12 cellular contexts compared by ENCODE assay signal in genomic region chr1:59672851-59673574, GRCh38.
DNase-seq lines count a peak whose midpoint lies in the region; ATAC-seq and TF ChIP-seq lines count a peak whose summit lies in the region.
"Had no signal": no experiment of that assay in that cellular context is flagged by ENCODE, and none has a peak within 500 bp of the region (broad histone marks: within the 10 kb centered on the region; RNA-seq: fewer than 3 reads in every experiment).

No MANE protein-coding gene starts in this region.

- in situ Hi-C loops in gastrocnemius medialis (cut with MboI; ENCODE audit: low sequenced_read_pairs in 4 of 4), result no loop called here

- CTCF ChIA-PET in SK-N-SH (lab: Yijun Ruan, JAX), result interaction anchor here (1.5 kb wide), 1 partner anchor 12 kb away, joined by 4 read pairs; no protein-coding TSS in a partner anchor

- no peaks in the 10 kb centered on the region for H4K20me1 ChIP-seq in SK-N-SH (ENCODE audit: insufficient read depth)

- no peak overlapping the region for H3K4me2 ChIP-seq in SK-N-SH

- peak in 1 of 2 experiments; percentile 51; a peak in 1 of 4 replicates for TF ChIP-seq EP300 in SK-N-SH (IDR thresholded peaks at IDR 0.05; ENCODE audit: borderline replicate concordance in 1 of 2, low read depth in 1 of 2, low read length in 1 of 2)

- no peaks in the 10 kb centered on the region for H3K9me3 Mint-ChIP-seq in effector memory CD8-positive, alpha-beta T cell

- H3K27me3 ChIP-seq in SK-N-SH (ENCODE audit: insufficient read depth) (no peaks in the 10 kb centered on the region), foreskin keratinocyte (no peaks in the 10 kb centered on the region), gastrocnemius medialis (no peaks in the 10 kb centered on the region)

- H3K79me2 ChIP-seq in SK-N-SH (ENCODE audit: insufficient read depth), result no peaks in the 10 kb centered on the region

- intact Hi-C loops in gastrocnemius medialis (cut with DNase I; ENCODE audit: low total_unique reads), result no loop called here

- H3K9me3 ChIP-seq in SK-N-SH (no peaks in the 10 kb centered on the region), gastrocnemius medialis (no peaks in the 10 kb centered on the region)

- no peaks in the 10 kb centered on the region for H3K4me1 Mint-ChIP-seq in effector memory CD8-positive, alpha-beta T cell (ENCODE audit: low read depth in 2 of 2)

- no peak for TF ChIP-seq POLR2A in gastrocnemius medialis (IDR thresholded peaks at IDR 0.05)

- no peak overlapping the region for H2AFZ ChIP-seq in SK-N-SH (ENCODE audit: low read depth)

- no peak overlapping the region for H3K9ac ChIP-seq in SK-N-SH

- DNase-seq in ELF-1 (ENCODE audit: low read depth, low spot score), result peak; percentile 66
- DNase-seq in SK-N-SH, result no peak
- peak; percentile 98 to 99 for DNase-seq in foreskin keratinocyte
- no peak for DNase-seq in gastrocnemius medialis
- DNase-seq in hypothalamus (lab: John Stamatoyannopoulos, UW), result no peak
- DNase-seq in NCI-H2227 (lab: John Stamatoyannopoulos, UW; ENCODE audit: unreplicated experiment), result no peak
- DNase-seq in effector memory CD8-positive, alpha-beta T cell, result no peak
- DNase-seq: activated CD4-positive, alpha-beta T cell treated with anti-CD3 and anti-CD28 coated beads, Interleukin-2, amount 50 U/mL, for 4 hours; H7; NCI-H146 had no signal

- H3K4me1 ChIP-seq in SK-N-SH (ENCODE audit: control insufficient read depth in 1 of 2, insufficient read depth in 2 of 2, low read depth in 1 of 2, low read length in 1 of 2) (peaks cover 0 to 16% of the 10 kb centered on the region in 2 experiments), foreskin keratinocyte (peaks cover 39% of the 10 kb centered on the region), gastrocnemius medialis (peaks cover 24 to 48% of the 10 kb centered on the region in 2 donors)

- no peak overlapping the region for H3K27ac Mint-ChIP-seq in effector memory CD8-positive, alpha-beta T cell

- peaks cover 11% of the 10 kb centered on the region for H3F3A ChIP-seq in SK-N-SH (replicated peaks; ENCODE audit: insufficient read depth)

- H3K27me3 Mint-ChIP-seq in effector memory CD8-positive, alpha-beta T cell, result no peaks in the 10 kb centered on the region

- H3K4me3 Mint-ChIP-seq in effector memory CD8-positive, alpha-beta T cell, result no peak overlapping the region

- H3K4me3 ChIP-seq in SK-N-SH (ENCODE audit: low read depth in 2 of 2, low read length in 1 of 2) (no peak overlapping the region), gastrocnemius medialis (no peak overlapping the region)

- H3K27ac ChIP-seq in SK-N-SH (ENCODE audit: low read depth in 2 of 2, low read length in 1 of 2) (no peak overlapping the region), foreskin keratinocyte (peak overlapping the region; percentile 94), gastrocnemius medialis (peak overlapping the region; percentile 36 to 71 (median 62))

- ATAC-seq in foreskin keratinocyte (peak; percentile 83), gastrocnemius medialis (peak in 1 of 2 donors; percentile 65), GM19463 (IDR thresholded peaks at IDR 0.05; ENCODE audit: unreplicated experiment) (no peak)
- ATAC-seq in effector memory CD8-positive, alpha-beta T cell (replicated peaks), result no peak
- ATAC-seq: right cardiac atrium had no signal

- H3K36me3 ChIP-seq in SK-N-SH (replicated peaks in 1 of 2; ENCODE audit: control insufficient read depth in 1 of 2, insufficient read depth in 2 of 2, low read length in 1 of 2), result peaks cover 0 to 3% of the 10 kb centered on the region in 2 experiments
- H3K36me3 ChIP-seq in gastrocnemius medialis, result no peaks in the 10 kb centered on the region

- no peaks in the 10 kb centered on the region for H3K36me3 Mint-ChIP-seq in effector memory CD8-positive, alpha-beta T cell (ENCODE audit: insufficient read depth)

- no peaks in the 10 kb centered on the region for H3K9me2 ChIP-seq in SK-N-SH

- POLR2A ChIA-PET in SK-N-SH (lab: Yijun Ruan, JAX), result no interaction called here

- 73% methylated on average over 7 of the region's 7 CpGs for WGBS in SK-N-SH (ENCODE audit: low lambda C conversion rate)

- no peak for TF ChIP-seq CTCF in SK-N-SH (IDR thresholded peaks at IDR 0.05)
- TF ChIP-seq CTCF in foreskin keratinocyte (conservative IDR thresholded peaks at IDR 0.05), result no peak
- TF ChIP-seq CTCF in gastrocnemius medialis (IDR thresholded peaks at IDR 0.05 in 4 of 5, conservative IDR thresholded peaks at IDR 0.05 in 1 of 5), result no peak

- no peak for TF ChIP-seq RAD21 in SK-N-SH (IDR thresholded peaks at IDR 0.05; ENCODE audit: low read length)

TF ChIP-seq in SK-N-SH, 30 proteins besides CTCF, POLR2A, EP300 and RAD21:
- peak; percentile 83 for TF ChIP-seq FOSL2 (IDR thresholded peaks at IDR 0.05; ENCODE audit: borderline replicate concordance, low read depth)
- TF ChIP-seq TEAD4 (IDR thresholded peaks at IDR 0.05; ENCODE audit: borderline replicate concordance, insufficient read depth), result peak; percentile 72; the same call in 1 of the 2 replicates
- TF ChIP-seq TCF12 (IDR thresholded peaks at IDR 0.05), result peak; percentile 71
- no peak for TF ChIP-seq ZBTB33 (IDR thresholded peaks at IDR 0.05; ENCODE audit: borderline replicate concordance, low read depth)
- TF ChIP-seq REST (IDR thresholded peaks at IDR 0.05; ENCODE audit: low read depth, low read length), result no peak
- TF ChIP-seq JUND (IDR thresholded peaks at IDR 0.05), result peak; percentile 84
- TF ChIP-seq RXRA (IDR thresholded peaks at IDR 0.05; ENCODE audit: borderline replicate concordance, low read depth), result peak; percentile 40; the same call in 1 of the 2 replicates
- TF ChIP-seq PBX3 (IDR thresholded peaks at IDR 0.05), result peak; percentile 30
- TF ChIP-seq NFIC (IDR thresholded peaks at IDR 0.05; ENCODE audit: borderline replicate concordance), result peak; percentile 27; the same call in 1 of the 2 replicates
- peak; percentile 53 for TF ChIP-seq USF1 (IDR thresholded peaks at IDR 0.05; ENCODE audit: borderline replicate concordance, low read depth)
- peak; percentile 64; the same call in 1 of the 2 replicates for TF ChIP-seq MAX (IDR thresholded peaks at IDR 0.05; ENCODE audit: low read depth)

Comparison
In these comparisons a context has a peak if more than half of its experiments do, and no peak if none do; other contexts are left out.
1. DNase-seq: peak in ELF-1 (single experiment) and foreskin keratinocyte (2 of 2); none in SK-N-SH (single experiment), gastrocnemius medialis (0 of 2), hypothalamus (0 of 51), NCI-H2227 (single experiment) and effector memory CD8-positive, alpha-beta T cell (0 of 3).
2. H3K27ac ChIP-seq: peak in foreskin keratinocyte (single experiment) and gastrocnemius medialis (4 of 4); none in SK-N-SH (0 of 2).